In the genomic region with DNA sequence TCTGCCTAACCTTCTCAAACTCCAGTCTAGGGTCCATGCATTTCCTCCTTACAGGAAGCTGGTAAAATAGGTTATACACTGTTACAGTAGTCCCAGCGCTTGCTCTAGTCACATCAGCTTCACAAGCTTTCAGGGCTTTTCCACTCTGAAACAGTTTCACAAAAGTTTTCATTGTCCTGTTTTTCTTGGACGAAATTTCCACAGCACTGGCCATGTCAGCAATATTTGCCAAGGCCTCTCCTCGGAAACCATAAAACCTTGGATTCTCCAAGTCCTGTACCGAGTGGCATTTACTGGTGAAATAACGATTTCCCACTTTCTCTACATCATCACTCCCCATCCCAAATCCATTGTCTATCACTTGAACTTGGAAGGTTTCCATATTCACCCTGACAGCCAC, we compare ENCODE assay signal across 1 cellular context.
TF ChIP-seq lines count a peak whose summit lies in the region.

No MANE protein-coding gene starts in this region.

TF ChIP-seq in SK-N-SH, 30 proteins besides CTCF, POLR2A, EP300 and RAD21:
- TF ChIP-seq, protein P1, sequence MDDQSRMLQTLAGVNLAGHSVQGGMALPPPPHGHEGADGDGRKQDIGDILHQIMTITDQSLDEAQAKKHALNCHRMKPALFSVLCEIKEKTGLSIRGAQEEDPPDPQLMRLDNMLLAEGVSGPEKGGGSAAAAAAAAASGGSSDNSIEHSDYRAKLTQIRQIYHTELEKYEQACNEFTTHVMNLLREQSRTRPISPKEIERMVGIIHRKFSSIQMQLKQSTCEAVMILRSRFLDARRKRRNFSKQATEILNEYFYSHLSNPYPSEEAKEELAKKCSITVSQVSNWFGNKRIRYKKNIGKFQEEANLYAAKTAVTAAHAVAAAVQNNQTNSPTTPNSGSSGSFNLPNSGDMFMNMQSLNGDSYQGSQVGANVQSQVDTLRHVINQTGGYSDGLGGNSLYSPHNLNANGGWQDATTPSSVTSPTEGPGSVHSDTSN (IDR thresholded peaks at IDR 0.05) = no peak
- TF ChIP-seq FOXJ3 (CRISPR knock-in tag; IDR thresholded peaks at IDR 0.05) = no peak
- TF ChIP-seq MEF2A (IDR thresholded peaks at IDR 0.05; ENCODE audit: borderline replicate concordance, low read depth) = no peak
- no peak for TF ChIP-seq TEAD4 (IDR thresholded peaks at IDR 0.05; ENCODE audit: borderline replicate concordance, insufficient read depth)
- TF ChIP-seq TCF12 (IDR thresholded peaks at IDR 0.05) = no peak
- no peak for TF ChIP-seq FOSL2 (IDR thresholded peaks at IDR 0.05; ENCODE audit: borderline replicate concordance, low read depth)
- TF ChIP-seq MXI1 (IDR thresholded peaks at IDR 0.05; ENCODE audit: low read depth, low read length) = no peak
- TF ChIP-seq RFX5 (IDR thresholded peaks at IDR 0.05; ENCODE audit: low read length) = no peak
- TF ChIP-seq, protein P2, sequence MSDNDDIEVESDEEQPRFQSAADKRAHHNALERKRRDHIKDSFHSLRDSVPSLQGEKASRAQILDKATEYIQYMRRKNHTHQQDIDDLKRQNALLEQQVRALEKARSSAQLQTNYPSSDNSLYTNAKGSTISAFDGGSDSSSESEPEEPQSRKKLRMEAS (IDR thresholded peaks at IDR 0.05; ENCODE audit: low read depth) = no peak
- TF ChIP-seq SIN3A (IDR thresholded peaks at IDR 0.05; ENCODE audit: borderline replicate concordance, low read depth, low read length) = no peak
- no peak for TF ChIP-seq SMC3 (IDR thresholded peaks at IDR 0.05; ENCODE audit: low read depth, low read length)
- no peak for TF ChIP-seq ELF1 (IDR thresholded peaks at IDR 0.05)
TF ChIP-seq in SK-N-SH: peak in this region for 0.
